In genomic region chr14:73833530-73834257, GRCh38 we compare ENCODE assay signal across 10 cellular contexts. TPM values are rescaled to one million over a fixed set of nuclear protein-coding genes. Genes with fewer than 3 reads are reported as not detected.
DNase-seq lines count a peak whose midpoint lies in the region; ATAC-seq, FAIRE-seq and TF ChIP-seq lines count a peak whose summit lies in the region.
"Had no signal": no experiment of that assay in that cellular context is flagged by ENCODE, and none has a peak within 500 bp of the region (broad histone marks: within the 10 kb centered on the region; RNA-seq: fewer than 3 reads in every experiment).

No MANE protein-coding gene starts in this region.

- no peak overlapping the region for H3K27ac ChIP-seq in parathyroid adenoma
- H3K27ac ChIP-seq: prostate gland had no signal

- no peak for FAIRE-seq in GM19239 (lab: Jason Lieb, UNC)

- no peaks in the 10 kb centered on the region for H3K36me3 Mint-ChIP-seq in WTC11

- H3K36me3 ChIP-seq in parathyroid adenoma (ENCODE audit: control insufficient read depth, insufficient read depth, low read length): no peaks in the 10 kb centered on the region
- H3K36me3 ChIP-seq: prostate gland had no signal

- peak; percentile 55 for DNase-seq in ELF-1 (ENCODE audit: low read depth, low spot score)
- DNase-seq in WTC11 (ENCODE audit: low spot score): no peak
- peak; percentile 71 for DNase-seq in left cardiac atrium
- no peak for DNase-seq in GM19239 (ENCODE audit: insufficient read length, low spot score)
- no peak for DNase-seq in NCI-H1694 (lab: John Stamatoyannopoulos, UW)
- DNase-seq: NCI-H1105 treated with DMSO at 0.1 percent for 48 hours had no signal

- H3K27me3 Mint-ChIP-seq in WTC11 (ENCODE audit: low read depth): no peaks in the 10 kb centered on the region; the same call in 1 of the 2 replicates

- no peaks in the 10 kb centered on the region for H3K27me3 ChIP-seq in parathyroid adenoma (ENCODE audit: control insufficient read depth, insufficient read depth, low read length)

- no peak overlapping the region for H3K4me3 ChIP-seq in parathyroid adenoma (ENCODE audit: low read depth, low read length)
- H3K4me3 ChIP-seq: prostate gland had no signal

- no peaks in the 10 kb centered on the region for H3K9me3 Mint-ChIP-seq in WTC11

- intact Hi-C loops in left cardiac atrium (cut with DNase I): no loop called here

- peak overlapping the region; percentile 70 for H3K27ac Mint-ChIP-seq in WTC11

- no peak overlapping the region for H3K9ac ChIP-seq in parathyroid adenoma

- POLR2A ChIA-PET in WTC11 (lab: Charles Lee): no interaction called here

- peaks cover 29% of the 10 kb centered on the region for H3K4me1 Mint-ChIP-seq in WTC11

- CTCF ChIA-PET in WTC11 (lab: Charles Lee): interaction anchor here (1.0 to 1.2 kb wide), 2 partner anchors 8 to 105 kb away, joined by 3 to 4 read pairs; no protein-coding TSS in a partner anchor

- ATAC-seq in WTC11 (peak; percentile 75), left cardiac atrium (peak; percentile 63 to 87), HG02970 (IDR thresholded peaks at IDR 0.05; ENCODE audit: low FRiP score, unreplicated experiment) (no peak), GM19023 (IDR thresholded peaks at IDR 0.05; ENCODE audit: unreplicated experiment) (no peak)

- H3K4me1 ChIP-seq in parathyroid adenoma: peaks cover 18% of the 10 kb centered on the region
- H3K4me1 ChIP-seq: prostate gland had no signal

- no peak overlapping the region for H3K4me2 ChIP-seq in parathyroid adenoma (ENCODE audit: low read length)

- no peak overlapping the region for H3K4me3 Mint-ChIP-seq in WTC11

- H2AFZ ChIP-seq in parathyroid adenoma: peak overlapping the region; percentile 78

- H3K9me3 ChIP-seq in parathyroid adenoma (ENCODE audit: control insufficient read depth, low read length): no peaks in the 10 kb centered on the region
- H3K9me3 ChIP-seq: prostate gland had no signal

- no peaks in the 10 kb centered on the region for H3K79me2 ChIP-seq in parathyroid adenoma

- no peak for TF ChIP-seq CTCF in WTC11 (IDR thresholded peaks at IDR 0.05)
- no peak for TF ChIP-seq CTCF in parathyroid adenoma (IDR thresholded peaks at IDR 0.05)

TF ChIP-seq in WTC11, 78 proteins besides CTCF, POLR2A, EP300 and RAD21:
- no peak for TF ChIP-seq MYBL2 (CRISPR knock-in tag; IDR thresholded peaks at IDR 0.05)
- TF ChIP-seq E2F1 (CRISPR knock-in tag; IDR thresholded peaks at IDR 0.05): no peak
- TF ChIP-seq GABPB1 (CRISPR knock-in tag; IDR thresholded peaks at IDR 0.05): peak; percentile 91
- TF ChIP-seq CBFB (CRISPR knock-in tag; IDR thresholded peaks at IDR 0.05; ENCODE audit: low read depth): no peak
- no peak for TF ChIP-seq FOXK1 (CRISPR knock-in tag; IDR thresholded peaks at IDR 0.05)

RNA-seq across cellular contexts. Expression of gene PTGR2, which starts 17.9 kb away (rescaled TPM):
- total RNA-seq in WTC11 (2021) (20.7 to 23.6 TPM (median 22.1 TPM) in 3 replicates), left cardiac atrium (10 to 100 TPM; 26.9 to 31.6 TPM)

RNA-seq across cellular contexts. Expression of gene ZNF410, which starts 53.0 kb away (rescaled TPM):
- total RNA-seq in WTC11 (2021): 19.3 to 21.0 TPM (median 20.5 TPM) in 3 replicates
- total RNA-seq in left cardiac atrium: 10 to 100 TPM; 19.2 to 28.8 TPM

Comparison
In these comparisons a context has a peak if more than half of its experiments do, and no peak if none do; other contexts are left out.
1. DNase-seq: peak in ELF-1 (single experiment) and left cardiac atrium (single experiment); none in WTC11 (single experiment), GM19239 (single experiment) and NCI-H1694 (single experiment).
2. ATAC-seq: peak in WTC11 (single experiment) and left cardiac atrium (2 of 2); none in HG02970 (single experiment) and GM19023 (single experiment).